In the genomic region with DNA sequence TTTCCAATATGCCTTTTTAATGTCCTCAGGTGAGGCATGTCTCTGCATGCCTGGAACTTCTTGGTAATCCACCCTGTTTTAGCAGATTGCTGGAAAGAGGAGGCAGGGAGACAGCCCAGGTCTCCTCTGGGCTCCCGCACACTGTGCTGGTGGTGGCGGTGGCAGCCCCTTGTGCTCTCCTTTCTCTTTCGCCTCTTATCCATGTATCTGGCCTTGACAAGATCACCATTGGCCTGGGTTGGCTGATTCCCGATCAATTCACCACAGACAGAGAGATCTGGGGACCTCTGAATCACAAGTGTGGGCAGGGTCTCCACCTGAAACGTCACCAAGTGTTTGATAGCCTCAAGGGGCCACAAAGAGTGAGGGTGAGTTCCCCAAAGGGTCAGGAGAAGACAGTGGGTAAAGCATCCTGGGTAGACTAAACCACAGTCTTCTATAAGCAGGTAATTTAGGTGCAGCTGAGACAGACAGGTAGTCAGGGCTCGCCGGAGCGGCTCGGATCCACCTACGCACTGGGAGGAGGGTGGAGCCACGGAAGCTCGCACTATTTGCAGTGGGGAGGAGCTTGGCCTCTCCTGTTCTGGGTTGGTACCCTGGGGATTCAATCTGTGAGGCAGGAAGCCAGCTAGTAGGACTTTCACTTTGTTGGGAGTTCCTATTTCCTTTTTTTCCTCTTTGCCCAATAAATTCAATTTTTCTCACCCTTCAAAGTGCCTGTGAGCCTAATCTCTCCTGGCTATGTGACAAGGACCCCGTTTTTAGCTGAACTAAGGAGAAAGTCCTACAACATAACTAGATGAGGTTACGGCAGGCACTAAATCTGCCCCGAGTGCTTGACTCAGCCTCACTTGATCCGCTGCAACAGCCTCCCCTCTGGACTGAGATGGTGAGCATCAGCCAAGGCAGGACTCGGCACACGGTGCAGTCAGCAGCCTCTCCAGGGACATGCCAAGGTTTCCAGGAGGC, we compare ENCODE assay signal across 8 cellular contexts. TPM values are rescaled to one million over a fixed set of nuclear protein-coding genes. Genes with fewer than 3 reads are reported as not detected.
A peak's percentile ranks its signal among the peaks of the same experiment; 100 is the strongest.
DNase-seq lines count a peak whose midpoint lies in the region; ATAC-seq and TF ChIP-seq lines count a peak whose summit lies in the region.

No MANE protein-coding gene starts in this region.

- H4K20me1 ChIP-seq in mammary epithelial cell (ENCODE audit: insufficient read depth, low read length): no peaks in the 10 kb centered on the region

- H3K9ac ChIP-seq in mammary epithelial cell (ENCODE audit: insufficient read depth, low read length): peak overlapping the region; percentile 95

- H2AFZ ChIP-seq in mammary epithelial cell (ENCODE audit: low read depth, low read length): peak overlapping the region; percentile 46

- peak overlapping the region; percentile 65 for H3K4me2 ChIP-seq in mammary epithelial cell (ENCODE audit: insufficient read depth, low read depth, low read length)

- H3K27me3 Mint-ChIP-seq in IgD-negative memory B cell: peaks cover 19% of the 10 kb centered on the region

- peak in 1 of 2 donors; percentile 8 for TF ChIP-seq CTCF in mammary epithelial cell (conservative IDR thresholded peaks at IDR 0.05 in 1 of 2, IDR thresholded peaks at IDR 0.05 in 1 of 2; ENCODE audit: extremely low read depth in 1 of 2, insufficient read depth in 1 of 2, low read depth in 1 of 2, low read length in 2 of 2)
- TF ChIP-seq CTCF in left lung (IDR thresholded peaks at IDR 0.05): no peak

- dilution Hi-C loops in mammary epithelial cell (cut with HindIII; ENCODE audit: low sequenced_read_pairs): loop anchor here (5.0 to 25.0 kb wide), 2 partner anchors 143 to 273 kb away; partner anchors contain the start of genes CHPF, DES and TMEM198

- peaks cover 3% of the 10 kb centered on the region for H3K36me3 Mint-ChIP-seq in IgD-negative memory B cell

- DNase-seq in EL (peak; percentile 82), mammary epithelial cell (peak; percentile 95), left lung (peak; percentile 80 to 88), cerebellum (ENCODE audit: low spot score) (no peak)
- DNase-seq in stimulated activated CD8-positive, alpha-beta memory T cell treated with anti-CD3 and anti-CD28 coated beads, Interleukin-15, amount 100 ng/mL, for 1 hour (ENCODE audit: low read depth): peak; percentile 2

- intact Hi-C loops in mammary epithelial cell (cut with micrococcal nuclease) (loop anchor here (1.0 to 10.0 kb wide), 7 partner anchors 24 to 410 kb away; partner anchors contain the start of genes DNAJB2, DNPEP, GMPPA and INHA), left lung (cut with DNase I) (no loop called here)

- H3K9me3 ChIP-seq in mammary epithelial cell (replicated peaks; ENCODE audit: insufficient read depth, low read length) (no peaks in the 10 kb centered on the region), left lung (no peaks in the 10 kb centered on the region)

- peak; percentile 96 for ATAC-seq in GM21737 (IDR thresholded peaks at IDR 0.05; ENCODE audit: unreplicated experiment)
- ATAC-seq in SK-N-SH treated with all-trans-retinoic acid at 6 μM for 48 hours: peak; percentile 90
- ATAC-seq in left lung: peak; percentile 97

- in situ Hi-C loops in mammary epithelial cell (cut with MboI; ENCODE audit: low sequenced_read_pairs in 2 of 2): loop anchor here (5.0 kb wide), 3 partner anchors 38 to 143 kb away; partner anchors contain the start of genes CHPF (in 1 of the 2) and TMEM198 (in 1 of the 2)

- peak overlapping the region; percentile 34 to 91 (median 84) for H3K4me3 Mint-ChIP-seq in IgD-negative memory B cell

- CTCF ChIA-PET in mammary epithelial cell (lab: Charles Lee; ENCODE audit: low non-redundant PET): no interaction called here

- H3K79me2 ChIP-seq in mammary epithelial cell (ENCODE audit: insufficient read depth, low read length): no peaks in the 10 kb centered on the region

- H3K27ac ChIP-seq in mammary epithelial cell (ENCODE audit: insufficient read depth, low read depth, low read length): peak overlapping the region; percentile 98
- H3K27ac ChIP-seq in left lung: peak overlapping the region; percentile 42 to 73

- 3% methylated on average over 17 of the region's 18 CpGs for WGBS in mammary epithelial cell (ENCODE audit: low coverage, missing lambda C conversion rate)

- H3K27me3 ChIP-seq in mammary epithelial cell (ENCODE audit: insufficient read depth, low read length): no peaks in the 10 kb centered on the region
- peaks cover 0 to 16% of the 10 kb centered on the region in 2 donors for H3K27me3 ChIP-seq in left lung

- no peak overlapping the region for H3K27ac Mint-ChIP-seq in IgD-negative memory B cell

- H3K4me1 ChIP-seq in mammary epithelial cell (ENCODE audit: insufficient read depth, low read length) (peaks cover 72% of the 10 kb centered on the region), left lung (no peaks in the 10 kb centered on the region)

- H3K4me3 ChIP-seq in mammary epithelial cell (replicated peaks in 1 of 3; ENCODE audit: insufficient read depth in 1 of 3, low read depth in 2 of 3, low read length in 3 of 3): peak overlapping the region; percentile 46 to 61 (median 56)
- H3K4me3 ChIP-seq in left lung: peak overlapping the region; percentile 31 to 34

- H3K9me3 Mint-ChIP-seq in IgD-negative memory B cell: peaks cover 0 to 2% (median 0%) of the 10 kb centered on the region in 3 donors

- TSS peak; percentile 86 for BruUV-seq in mammary epithelial cell (replicated peaks; lab: Mats Ljungman, UMichigan)

- H3K36me3 ChIP-seq in mammary epithelial cell (ENCODE audit: insufficient read depth, low read length) (no peaks in the 10 kb centered on the region), left lung (no peaks in the 10 kb centered on the region)

- peaks cover 3 to 21% (median 15%) of the 10 kb centered on the region in 3 donors for H3K4me1 Mint-ChIP-seq in IgD-negative memory B cell

TF ChIP-seq in SK-N-SH treated with all-trans-retinoic acid at 6 μM for 48 hours, 23 proteins besides CTCF, POLR2A, EP300 and RAD21:
- TF ChIP-seq ZNF70 (CRISPR knock-in tag; IDR thresholded peaks at IDR 0.05): no peak
- no peak for TF ChIP-seq ZNF565 (CRISPR knock-in tag; conservative IDR thresholded peaks at IDR 0.05; ENCODE audit: low read depth)
- no peak for TF ChIP-seq ISL1 (CRISPR knock-in tag; IDR thresholded peaks at IDR 0.05)
- no peak for TF ChIP-seq ESRRG (CRISPR knock-in tag; IDR thresholded peaks at IDR 0.05)
- no peak for TF ChIP-seq TOX (CRISPR knock-in tag; IDR thresholded peaks at IDR 0.05; ENCODE audit: borderline replicate concordance)
- TF ChIP-seq CSRNP3 (CRISPR knock-in tag; IDR thresholded peaks at IDR 0.05): no peak
- no peak for TF ChIP-seq ARNTL (CRISPR knock-in tag; IDR thresholded peaks at IDR 0.05; ENCODE audit: borderline replicate concordance, low read depth)
- no peak for TF ChIP-seq SNAI2 (CRISPR knock-in tag; IDR thresholded peaks at IDR 0.05)
- no peak for TF ChIP-seq CSDC2 (CRISPR knock-in tag; IDR thresholded peaks at IDR 0.05)
- no peak for TF ChIP-seq TCF4 (CRISPR knock-in tag; IDR thresholded peaks at IDR 0.05; ENCODE audit: borderline replicate concordance)
- no peak for TF ChIP-seq OSR1 (CRISPR knock-in tag; IDR thresholded peaks at IDR 0.05)

RNA-seq across cellular contexts. Expression of gene SLC4A3, which starts 57.6 kb away (rescaled TPM):
- polyA plus RNA-seq in IgD-negative memory B cell: not detected
- 10 to 100 TPM; 12.5 to 30.0 TPM for total RNA-seq in mammary epithelial cell
- polyA plus RNA-seq in mammary epithelial cell: 11.2 TPM
- polyA minus RNA-seq in mammary epithelial cell: 12.7 TPM
- total RNA-seq in left lung: 1 to 10 TPM; 2.9 to 5.7 TPM
- 20.9 TPM for total RNA-seq in cerebellum
